Comparison of ENCODE assay signal across 27 cellular contexts in the genomic region with DNA sequence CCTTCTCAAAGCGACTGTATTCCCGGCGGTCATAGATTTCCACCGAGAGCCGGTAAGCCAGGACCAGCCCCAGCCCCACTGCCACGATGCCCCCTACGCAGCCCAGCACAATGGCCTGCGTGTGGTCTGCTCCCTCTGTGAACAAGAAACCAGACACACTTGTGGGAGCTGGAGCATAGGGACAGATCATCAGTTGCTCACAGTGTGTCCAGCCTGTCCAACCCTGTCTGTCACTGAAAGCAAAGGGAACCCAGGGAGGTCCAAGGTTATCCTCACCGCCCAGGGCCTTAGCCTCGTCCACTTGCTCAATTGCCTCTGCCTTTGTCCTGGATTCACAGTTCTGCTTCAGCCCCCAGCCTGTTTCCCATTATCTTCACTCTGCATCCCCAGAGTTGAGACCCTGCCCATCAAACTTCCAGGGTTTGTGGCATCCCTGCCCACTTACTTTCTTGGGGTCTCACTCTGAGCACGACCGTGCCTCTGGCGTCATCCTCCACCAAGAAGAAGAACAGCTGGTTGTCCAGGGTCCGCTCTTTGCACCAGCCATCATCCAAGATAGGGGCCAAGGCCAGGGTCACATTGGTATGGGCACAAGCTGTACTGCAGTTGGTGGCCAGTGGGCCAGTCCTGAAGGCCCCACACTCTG. TPM values are rescaled to one million over a fixed set of nuclear protein-coding genes. Genes with fewer than 3 reads are reported as not detected.
A peak's percentile ranks its signal among the peaks of the same experiment; 100 is the strongest.
DNase-seq lines count a peak whose midpoint lies in the region; ATAC-seq, FAIRE-seq and TF ChIP-seq lines count a peak whose summit lies in the region.
"Had no signal": no experiment of that assay in that cellular context is flagged by ENCODE, and none has a peak within 500 bp of the region (broad histone marks: within the 10 kb centered on the region; RNA-seq: fewer than 3 reads in every experiment).

No MANE protein-coding gene starts in this region.

- no peak overlapping the region for H3K4me3 Mint-ChIP-seq in activated CD4-positive, alpha-beta memory T cell treated with anti-CD3 and anti-CD28 coated beads, Interleukin-2, amount 10 ng/mL, durations not matched to agents 7 days and 5 days
- H3K4me3 Mint-ChIP-seq in activated CD4-positive, alpha-beta memory T cell treated with anti-CD3 and anti-CD28 coated beads for 36 hours, result no peak overlapping the region
- H3K4me3 Mint-ChIP-seq in activated T-helper 17 cell treated with anti-CD3 and anti-CD28 coated beads, Interleukin-2, amount 50 U/mL, for 72 hours, result no peak overlapping the region
- H3K4me3 Mint-ChIP-seq: activated CD8-positive, alpha-beta memory T cell treated with anti-CD3 and anti-CD28 coated beads, Interleukin-2, amount 10 ng/mL, durations not matched to agents 7 days and 5 days; HFFc6; type B pancreatic cell had no signal

- H3K36me3 ChIP-seq in prostate gland, result peaks cover 7% of the 10 kb centered on the region in 2 donors

- H3K36me3 Mint-ChIP-seq in activated CD4-positive, alpha-beta memory T cell treated with anti-CD3 and anti-CD28 coated beads, Interleukin-2, amount 10 ng/mL, durations not matched to agents 7 days and 5 days (ENCODE audit: low read depth), result peaks cover 95% of the 10 kb centered on the region
- peaks cover 52% of the 10 kb centered on the region for H3K36me3 Mint-ChIP-seq in activated CD4-positive, alpha-beta memory T cell treated with anti-CD3 and anti-CD28 coated beads for 36 hours
- H3K36me3 Mint-ChIP-seq in activated T-helper 17 cell treated with anti-CD3 and anti-CD28 coated beads, Interleukin-2, amount 50 U/mL, for 72 hours (ENCODE audit: low read depth), result peaks cover 94% of the 10 kb centered on the region

- no peaks in the 10 kb centered on the region for H3K27me3 Mint-ChIP-seq in activated CD4-positive, alpha-beta memory T cell treated with anti-CD3 and anti-CD28 coated beads, Interleukin-2, amount 10 ng/mL, durations not matched to agents 7 days and 5 days
- H3K27me3 Mint-ChIP-seq in activated CD4-positive, alpha-beta memory T cell treated with anti-CD3 and anti-CD28 coated beads for 36 hours, result no peaks in the 10 kb centered on the region
- H3K27me3 Mint-ChIP-seq in activated T-helper 17 cell treated with anti-CD3 and anti-CD28 coated beads, Interleukin-2, amount 50 U/mL, for 72 hours, result no peaks in the 10 kb centered on the region
- H3K27me3 Mint-ChIP-seq: activated CD8-positive, alpha-beta memory T cell treated with anti-CD3 and anti-CD28 coated beads, Interleukin-2, amount 10 ng/mL, durations not matched to agents 7 days and 5 days had no signal

- H3K4me1 ChIP-seq in prostate gland (replicated peaks), result no peaks in the 10 kb centered on the region
- H3K4me1 ChIP-seq: BE2C had no signal

- H3K4me3 ChIP-seq in prostate gland, result no peak overlapping the region
- H3K4me3 ChIP-seq: gastroesophageal sphincter, MG63 had no signal

- H3K9me3 Mint-ChIP-seq in activated CD4-positive, alpha-beta memory T cell treated with anti-CD3 and anti-CD28 coated beads, Interleukin-2, amount 10 ng/mL, durations not matched to agents 7 days and 5 days, result no peaks in the 10 kb centered on the region
- no peaks in the 10 kb centered on the region for H3K9me3 Mint-ChIP-seq in activated CD4-positive, alpha-beta memory T cell treated with anti-CD3 and anti-CD28 coated beads for 36 hours
- no peaks in the 10 kb centered on the region for H3K9me3 Mint-ChIP-seq in activated T-helper 17 cell treated with anti-CD3 and anti-CD28 coated beads, Interleukin-2, amount 50 U/mL, for 72 hours
- H3K9me3 Mint-ChIP-seq: activated T-helper 2 cell treated with anti-CD3 and anti-CD28 coated beads, Interferon-gamma antibody, Interleukin-2, Interleukin-4, amounts not matched to agents 10 μg/mL and 5 μg/mL and 100 μg/mL, durations not matched to agents 14 hours and 24 hours and 36 hours; HFFc6; type B pancreatic cell had no signal

- CTCF ChIA-PET in activated CD4-positive, alpha-beta memory T cell treated with anti-CD3 and anti-CD28 coated beads, Interleukin-2, amount 10 ng/mL, durations not matched to agents 7 days and 5 days (lab: Charles Lee), result no interaction called here
- CTCF ChIA-PET in activated CD4-positive, alpha-beta memory T cell treated with anti-CD3 and anti-CD28 coated beads for 36 hours (lab: Charles Lee), result interaction anchor here (6.6 kb wide), 1 partner anchor 32 kb away, joined by 53 read pairs; no protein-coding TSS in a partner anchor

- peaks cover 33% of the 10 kb centered on the region for H3K4me1 Mint-ChIP-seq in activated CD4-positive, alpha-beta memory T cell treated with anti-CD3 and anti-CD28 coated beads, Interleukin-2, amount 10 ng/mL, durations not matched to agents 7 days and 5 days
- peaks cover 9% of the 10 kb centered on the region for H3K4me1 Mint-ChIP-seq in activated CD4-positive, alpha-beta memory T cell treated with anti-CD3 and anti-CD28 coated beads for 36 hours (ENCODE audit: low read depth)
- H3K4me1 Mint-ChIP-seq in activated T-helper 17 cell treated with anti-CD3 and anti-CD28 coated beads, Interleukin-2, amount 50 U/mL, for 72 hours, result peaks cover 4% of the 10 kb centered on the region

- WGBS in prostate gland, result 82% methylated on average over 14 of the region's 14 CpGs

- no peak for TF ChIP-seq CTCF in prostate gland (IDR thresholded peaks at IDR 0.05)

- no peak for DNase-seq in activated CD4-positive, alpha-beta memory T cell treated with anti-CD3 and anti-CD28 coated beads, Interleukin-2, amount 10 ng/mL, durations not matched to agents 7 days and 5 days
- DNase-seq in activated CD4-positive, alpha-beta memory T cell treated with anti-CD3 and anti-CD28 coated beads for 36 hours, result no peak
- DNase-seq in GM12892 (ENCODE audit: insufficient read length) (no peak), mesenteric fat pad (ENCODE audit: low spot score) (peak; percentile 69), AML-193 (lab: John Stamatoyannopoulos, UW) (no peak), NOMO-1 (lab: John Stamatoyannopoulos, UW; ENCODE audit: unreplicated experiment in 2 of 2) (no peak), prostate gland (ENCODE audit: low spot score) (no peak)
- DNase-seq: activated CD4-positive, CD25-positive, alpha-beta regulatory T cell treated with anti-CD3 and anti-CD28 coated beads, Interleukin-2, amount 50 U/mL, for 72 hours; activated CD8-positive, alpha-beta memory T cell treated with anti-CD3 and anti-CD28 coated beads, Interleukin-2, amount 10 ng/mL, durations not matched to agents 7 days and 5 days; amygdala; BE2C; HFFc6; hippocampal formation; MG63; NCI-H1417; NCI-H2081 treated with DMSO at 0.1 percent for 48 hours; NCI-H446 treated with DMSO at 0.1 percent for 48 hours; PC-3; SHP77 had no signal

- ATAC-seq in activated T-helper 17 cell treated with anti-CD3 and anti-CD28 coated beads, Interleukin-2, amount 50 U/mL, for 72 hours (replicated peaks), result no peak
- ATAC-seq: activated CD8-positive, alpha-beta memory T cell treated with anti-CD3 and anti-CD28 coated beads, Interleukin-2, amount 10 ng/mL, durations not matched to agents 7 days and 5 days; gastroesophageal sphincter; PC-3 had no signal

- H3K9me3 ChIP-seq in prostate gland, result no peaks in the 10 kb centered on the region
- H3K9me3 ChIP-seq: BE2C, gastroesophageal sphincter, MG63, neutrophil had no signal

- peak overlapping the region; percentile 23 for H3K27ac Mint-ChIP-seq in activated CD4-positive, alpha-beta memory T cell treated with anti-CD3 and anti-CD28 coated beads, Interleukin-2, amount 10 ng/mL, durations not matched to agents 7 days and 5 days
- no peak overlapping the region for H3K27ac Mint-ChIP-seq in activated CD4-positive, alpha-beta memory T cell treated with anti-CD3 and anti-CD28 coated beads for 36 hours
- H3K27ac Mint-ChIP-seq in activated T-helper 17 cell treated with anti-CD3 and anti-CD28 coated beads, Interleukin-2, amount 50 U/mL, for 72 hours, result peak overlapping the region; percentile 20
- H3K27ac Mint-ChIP-seq: activated CD8-positive, alpha-beta memory T cell treated with anti-CD3 and anti-CD28 coated beads, Interleukin-2, amount 10 ng/mL, durations not matched to agents 7 days and 5 days; activated T-helper 2 cell treated with anti-CD3 and anti-CD28 coated beads, Interferon-gamma antibody, Interleukin-2, Interleukin-4, amounts not matched to agents 10 μg/mL and 5 μg/mL and 100 μg/mL, durations not matched to agents 14 hours and 24 hours and 36 hours; HFFc6; type B pancreatic cell had no signal

- no peaks in the 10 kb centered on the region for H3K27me3 ChIP-seq in prostate gland (replicated peaks; ENCODE audit: insufficient read depth)
- H3K27me3 ChIP-seq: BE2C, gastroesophageal sphincter, MG63 had no signal

- H3K27ac ChIP-seq in prostate gland, result no peak overlapping the region
- H3K27ac ChIP-seq: gastroesophageal sphincter, neutrophil had no signal

- intact Hi-C loops in activated CD4-positive, alpha-beta memory T cell treated with anti-CD3 and anti-CD28 coated beads for 36 hours (cut with micrococcal nuclease), result no loop called here
- intact Hi-C loops in prostate gland (cut with DNase I), result loop anchor here (2.0 kb wide), 1 partner anchor 33 kb away; no protein-coding TSS in a partner anchor

- TF ChIP-seq POLR2A in GM12892 (IDR thresholded peaks at IDR 0.05; ENCODE audit: low read depth, low read length) (0 out of 2 replicates have a peak, but pooled peaks have one; percentile 15), prostate gland (IDR thresholded peaks at IDR 0.05) (no peak)

- FAIRE-seq in GM12892 (lab: Jason Lieb, UNC), result no peak
- FAIRE-seq: A204.1, G401.6 had no signal

- POLR2A ChIA-PET in activated CD4-positive, alpha-beta memory T cell treated with anti-CD3 and anti-CD28 coated beads, Interleukin-2, amount 10 ng/mL, durations not matched to agents 7 days and 5 days (lab: Charles Lee), result interaction anchor here (0.9 to 15.2 kb wide), 7 partner anchors 10 to 129 kb away, joined by 3 to 263 read pairs (median 12); a partner anchor contains a TSS
- POLR2A ChIA-PET in activated CD4-positive, alpha-beta memory T cell treated with anti-CD3 and anti-CD28 coated beads for 36 hours (lab: Charles Lee), result no interaction called here

RNA-seq across cellular contexts. Expression of a gene that starts 11.3 kb away (rescaled TPM):
- total RNA-seq in activated CD4-positive, alpha-beta memory T cell treated with anti-CD3 and anti-CD28 coated beads, Interleukin-2, amount 10 ng/mL, durations not matched to agents 7 days and 5 days, result 10 to 100 TPM; 28.6 to 31.0 TPM
- total RNA-seq in activated CD4-positive, alpha-beta memory T cell treated with anti-CD3 and anti-CD28 coated beads for 36 hours, result 10 to 100 TPM; 21.4 to 23.7 TPM
- polyA plus RNA-seq in GM12892 (2012; ENCODE audit: missing spikeins), result 14.2 TPM
- 10 to 100 TPM; 29.8 to 43.5 TPM for total RNA-seq in activated T-helper 17 cell treated with anti-CD3 and anti-CD28 coated beads, Interleukin-2, amount 50 U/mL, for 72 hours
- total RNA-seq in mesenteric fat pad (296 TPM), prostate gland (10 to 100 TPM; 30.8 to 92.5 TPM)

RNA-seq across cellular contexts. Expression of a gene that starts 11.5 kb away (rescaled TPM):
- total RNA-seq in activated CD4-positive, alpha-beta memory T cell treated with anti-CD3 and anti-CD28 coated beads, Interleukin-2, amount 10 ng/mL, durations not matched to agents 7 days and 5 days, result 10 to 100 TPM; 33.7 to 45.5 TPM
- 10 to 100 TPM; 32.6 to 37.5 TPM for total RNA-seq in activated CD4-positive, alpha-beta memory T cell treated with anti-CD3 and anti-CD28 coated beads for 36 hours
- polyA plus RNA-seq in GM12892 (2012; ENCODE audit: missing spikeins), result 13.7 TPM
- total RNA-seq in activated T-helper 17 cell treated with anti-CD3 and anti-CD28 coated beads, Interleukin-2, amount 50 U/mL, for 72 hours, result 10 to 100 TPM; 41.8 to 42.3 TPM
- total RNA-seq in mesenteric fat pad (39.7 TPM), prostate gland (10 to 100 TPM; 17.0 to 19.1 TPM)

RNA-seq across cellular contexts. Expression of a gene that starts 15.0 kb away (rescaled TPM):
- 100 to 1,000 TPM; 780 to 786 TPM for total RNA-seq in activated CD4-positive, alpha-beta memory T cell treated with anti-CD3 and anti-CD28 coated beads, Interleukin-2, amount 10 ng/mL, durations not matched to agents 7 days and 5 days
- total RNA-seq in activated CD4-positive, alpha-beta memory T cell treated with anti-CD3 and anti-CD28 coated beads for 36 hours, result 100 to 1,000 TPM; 168 to 169 TPM
- polyA plus RNA-seq in GM12892 (2012; ENCODE audit: missing spikeins), result 103 TPM
- 100 to 1,000 TPM; 183 to 187 TPM for total RNA-seq in activated T-helper 17 cell treated with anti-CD3 and anti-CD28 coated beads, Interleukin-2, amount 50 U/mL, for 72 hours
- 2.3 TPM for total RNA-seq in mesenteric fat pad
- 1 to 10 TPM; 1.2 to 1.7 TPM for total RNA-seq in prostate gland
- total RNA-seq: pulmonary artery endothelial cell had no signal

RNA-seq across cellular contexts. Expression of a gene that starts 40.0 kb away (rescaled TPM):
- total RNA-seq in activated CD4-positive, alpha-beta memory T cell treated with anti-CD3 and anti-CD28 coated beads, Interleukin-2, amount 10 ng/mL, durations not matched to agents 7 days and 5 days, result 10 to 100 TPM; 46.1 to 47.4 TPM
- total RNA-seq in activated CD4-positive, alpha-beta memory T cell treated with anti-CD3 and anti-CD28 coated beads for 36 hours, result 10 to 100 TPM; 21.8 to 25.2 TPM
- polyA plus RNA-seq in GM12892 (2012; ENCODE audit: missing spikeins), result 1.9 TPM
- 10 to 100 TPM; 28.5 to 58.3 TPM for total RNA-seq in activated T-helper 17 cell treated with anti-CD3 and anti-CD28 coated beads, Interleukin-2, amount 50 U/mL, for 72 hours
- total RNA-seq in mesenteric fat pad (18.0 TPM), prostate gland (10 to 100 TPM; 28.9 to 30.4 TPM)

Comparison
In these comparisons a context has a peak if more than half of its experiments do, and no peak if none do; other contexts are left out.
1. RNA of a gene that starts 15.0 kb away (total RNA-seq): 780 to 786 TPM in activated CD4-positive, alpha-beta memory T cell treated with anti-CD3 and anti-CD28 coated beads, Interleukin-2, amount 10 ng/mL, durations not matched to agents 7 days and 5 days, 183 to 187 TPM in activated T-helper 17 cell treated with anti-CD3 and anti-CD28 coated beads, Interleukin-2, amount 50 U/mL, for 72 hours and 168 to 169 TPM in activated CD4-positive, alpha-beta memory T cell treated with anti-CD3 and anti-CD28 coated beads for 36 hours; 2.3 TPM in mesenteric fat pad (single experiment) and 1.2 to 1.7 TPM in prostate gland; every median in the first group is over 10 times any median in the second.